ENCODE assay signal across 23 cellular contexts in genomic region chr7:3033136-3033535, GRCh38. TPM values are rescaled to one million over a fixed set of nuclear protein-coding genes. Genes with fewer than 3 reads are reported as not detected.
DNase-seq lines count a peak whose midpoint lies in the region; ATAC-seq and TF ChIP-seq lines count a peak whose summit lies in the region.
"Had no signal": no experiment of that assay in that cellular context is flagged by ENCODE, and none has a peak within 500 bp of the region (broad histone marks: within the 10 kb centered on the region; RNA-seq: fewer than 3 reads in every experiment).

No MANE protein-coding gene starts in this region.

- no peak overlapping the region for H3K14ac ChIP-seq in H9 (ENCODE audit: insufficient read depth, low read length)

- no peaks in the 10 kb centered on the region for H4K20me1 ChIP-seq in H9 (ENCODE audit: control insufficient read depth, insufficient read depth, insufficient read length)
- H4K20me1 ChIP-seq in smooth muscle cell (ENCODE audit: low read depth), result no peaks in the 10 kb centered on the region

- intact Hi-C loops in activated CD4-positive, alpha-beta T cell treated with anti-CD3 and anti-CD28 coated beads for 36 hours (cut with DNase I, micrococcal nuclease), result no loop called here
- intact Hi-C loops in activated T-helper 2 cell treated with anti-CD3 and anti-CD28 coated beads, Interferon-gamma antibody, Interleukin-2, Interleukin-4, amounts not matched to agents 10 μg/mL and 5 μg/mL and 100 μg/mL, durations not matched to agents 14 hours and 24 hours and 36 hours (cut with micrococcal nuclease), result no loop called here

- POLR2A ChIA-PET in activated CD4-positive, alpha-beta T cell treated with anti-CD3 and anti-CD28 coated beads for 36 hours (lab: Charles Lee), result no interaction called here

- WGBS in H9 (ENCODE audit: extremely low coverage, insufficient read length, low lambda C conversion rate), result no CpG with 5 or more reads among the region's 7 CpGs
- WGBS in smooth muscle cell (ENCODE audit: low lambda C conversion rate), result 89% methylated on average over 7 of the region's 7 CpGs

- no peaks in the 10 kb centered on the region; the same call in 1 of the 2 replicates for H3K4me1 ChIP-seq in H9 (ENCODE audit: insufficient read depth, low read length)
- peaks cover 10% of the 10 kb centered on the region for H3K4me1 ChIP-seq in smooth muscle cell (ENCODE audit: low read depth)
- H3K4me1 ChIP-seq: gastrocnemius medialis, lower lobe of right lung had no signal

- no peak overlapping the region for H2BK12ac ChIP-seq in H9 (ENCODE audit: insufficient read length, low read depth, low read length)

- peak overlapping the region; percentile 48 for H3K27ac Mint-ChIP-seq in activated CD4-positive, alpha-beta T cell treated with anti-CD3 and anti-CD28 coated beads for 36 hours
- H3K27ac Mint-ChIP-seq in H9 (peak overlapping the region in 2 of 3 experiments; percentile 10 to 11; a peak in 4 of 7 replicates), naive B cell (peak overlapping the region in 5 of 6 donors; percentile 52 to 95 (median 78))
- peak overlapping the region; percentile 5 for H3K27ac Mint-ChIP-seq in activated T-helper 2 cell treated with anti-CD3 and anti-CD28 coated beads, Interferon-gamma antibody, Interleukin-2, Interleukin-4, amounts not matched to agents 10 μg/mL and 5 μg/mL and 100 μg/mL, durations not matched to agents 14 hours and 24 hours and 36 hours

- no peaks in the 10 kb centered on the region; the same call in 1 of the 2 replicates for H3K79me2 ChIP-seq in H9 (ENCODE audit: insufficient read depth, low read length)
- no peaks in the 10 kb centered on the region for H3K79me2 ChIP-seq in smooth muscle cell (ENCODE audit: low read depth)

- ATAC-seq in activated CD4-positive, alpha-beta T cell treated with anti-CD3 and anti-CD28 coated beads for 36 hours, result no peak
- ATAC-seq in naive B cell (ENCODE audit: low read depth in 2 of 2), result no peak
- ATAC-seq in GM18505 (IDR thresholded peaks at IDR 0.05; ENCODE audit: unreplicated experiment), result no peak
- ATAC-seq: gastrocnemius medialis, lower lobe of right lung had no signal

- no peak overlapping the region for H3K27ac ChIP-seq in H9 (ENCODE audit: insufficient read length, low read depth, low read length)
- no peak overlapping the region for H3K27ac ChIP-seq in smooth muscle cell (ENCODE audit: low read depth)
- H3K27ac ChIP-seq: esophagus squamous epithelium, gastrocnemius medialis, HL-60, lower lobe of right lung had no signal

- no peak overlapping the region for H2BK5ac ChIP-seq in H9 (ENCODE audit: insufficient read length, low read length)

- no peak overlapping the region for H3K18ac ChIP-seq in H9 (ENCODE audit: insufficient read length, low read depth, low read length)

- H2AFZ ChIP-seq in H9 (ENCODE audit: low read length), result no peak overlapping the region
- H2AFZ ChIP-seq in smooth muscle cell (ENCODE audit: low read depth), result no peak overlapping the region

- H3T11ph ChIP-seq in H9 (ENCODE audit: low read length), result no peak overlapping the region

- H3K4me2 ChIP-seq in H9 (ENCODE audit: insufficient read depth, insufficient read length, low read length), result no peak overlapping the region
- H3K4me2 ChIP-seq in smooth muscle cell, result no peak overlapping the region

- no peak overlapping the region for H3K23ac ChIP-seq in H9 (ENCODE audit: insufficient read length, low read depth, low read length)

- no peaks in the 10 kb centered on the region for H3K23me2 ChIP-seq in H9 (ENCODE audit: insufficient read length, low read depth, low read length, poor library complexity, severe bottlenecking)

- H3K4me1 Mint-ChIP-seq in activated CD4-positive, alpha-beta T cell treated with anti-CD3 and anti-CD28 coated beads for 36 hours, result peaks cover 57% of the 10 kb centered on the region
- H3K4me1 Mint-ChIP-seq in H9, result peaks cover 20 to 30% of the 10 kb centered on the region in 2 experiments
- H3K4me1 Mint-ChIP-seq in activated T-helper 2 cell treated with anti-CD3 and anti-CD28 coated beads, Interferon-gamma antibody, Interleukin-2, Interleukin-4, amounts not matched to agents 10 μg/mL and 5 μg/mL and 100 μg/mL, durations not matched to agents 14 hours and 24 hours and 36 hours (ENCODE audit: low read depth), result peaks cover 16% of the 10 kb centered on the region
- H3K4me1 Mint-ChIP-seq in naive B cell, result peaks cover 43 to 79% (median 59%) of the 10 kb centered on the region in 3 donors

- H3K4ac ChIP-seq in H9 (ENCODE audit: low read depth, low read length), result no peak overlapping the region

- H3K27me3 Mint-ChIP-seq in activated CD4-positive, alpha-beta T cell treated with anti-CD3 and anti-CD28 coated beads for 36 hours, result no peaks in the 10 kb centered on the region
- H3K27me3 Mint-ChIP-seq in H9 (ENCODE audit: low read depth), result no peaks in the 10 kb centered on the region
- H3K27me3 Mint-ChIP-seq in activated T-helper 2 cell treated with anti-CD3 and anti-CD28 coated beads, Interferon-gamma antibody, Interleukin-2, Interleukin-4, amounts not matched to agents 10 μg/mL and 5 μg/mL and 100 μg/mL, durations not matched to agents 14 hours and 24 hours and 36 hours (ENCODE audit: low read depth), result no peaks in the 10 kb centered on the region
- no peaks in the 10 kb centered on the region for H3K27me3 Mint-ChIP-seq in naive B cell

- H4K91ac ChIP-seq in H9 (ENCODE audit: insufficient read length, low read depth, low read length), result no peak overlapping the region

- no peaks in the 10 kb centered on the region for H3K9me3 Mint-ChIP-seq in activated CD4-positive, alpha-beta T cell treated with anti-CD3 and anti-CD28 coated beads for 36 hours (ENCODE audit: low read depth)
- H3K9me3 Mint-ChIP-seq in H9, result no peaks in the 10 kb centered on the region; a peak in 1 of 5 replicates
- no peaks in the 10 kb centered on the region for H3K9me3 Mint-ChIP-seq in activated T-helper 2 cell treated with anti-CD3 and anti-CD28 coated beads, Interferon-gamma antibody, Interleukin-2, Interleukin-4, amounts not matched to agents 10 μg/mL and 5 μg/mL and 100 μg/mL, durations not matched to agents 14 hours and 24 hours and 36 hours
- H3K9me3 Mint-ChIP-seq in naive B cell, result peaks cover 0 to 1% (median 0%) of the 10 kb centered on the region in 7 donors

- H3K9ac ChIP-seq in H9 (ENCODE audit: extremely low read depth, insufficient read length, low read length), result no peak overlapping the region
- H3K9ac ChIP-seq in smooth muscle cell (ENCODE audit: low read depth), result no peak overlapping the region

- no peaks in the 10 kb centered on the region for H3K79me1 ChIP-seq in H9 (ENCODE audit: insufficient read depth, low read depth, low read length, poor library complexity, severe bottlenecking)

- no peak for DNase-seq in activated CD4-positive, alpha-beta T cell treated with anti-CD3 and anti-CD28 coated beads for 36 hours
- DNase-seq in activated CD4-positive, alpha-beta T cell treated with anti-CD3 and anti-CD28 coated beads, Interleukin-2, amount 50 U/mL, for 48 hours, result no peak
- DNase-seq in H9, result no peak
- DNase-seq in activated T-helper 2 cell treated with anti-CD3 and anti-CD28 coated beads, Interferon-gamma antibody, Interleukin-2, Interleukin-4, amounts not matched to agents 10 μg/mL and 5 μg/mL and 100 μg/mL, durations not matched to agents 14 hours and 24 hours and 36 hours (ENCODE audit: low spot score), result no peak
- no peak for DNase-seq in naive B cell
- DNase-seq in activated effector memory CD4-positive, alpha-beta T cell treated with anti-CD3 and anti-CD28 coated beads, Interleukin-2, amount 50 U/mL, for 16 hours, result no peak
- DNase-seq in smooth muscle cell (lab: John Stamatoyannopoulos, UW; ENCODE audit: unreplicated experiment), result no peak
- DNase-seq: activated CD4-positive, alpha-beta T cell treated with anti-CD3 and anti-CD28 coated beads, Interleukin-2, amount 50 U/mL, for 4 hours; effector CD8-positive, alpha-beta T cell; esophagus squamous epithelium; gastrocnemius medialis; hippocampal formation; lower lobe of right lung; NCI-H1105 treated with DMSO at 0.1 percent for 48 hours; NCI-H2081 treated with DMSO at 0.1 percent for 48 hours; NCI-H526; stimulated activated CD4-positive, alpha-beta T cell treated with anti-CD3 and anti-CD28 coated beads, Interleukin-4, amount 100 ng/mL, for 24 hours; trophoblast cell had no signal

- no peak overlapping the region for H4K5ac ChIP-seq in H9 (ENCODE audit: insufficient read length, low read depth, low read length)

- no peak overlapping the region for H3K4me3 ChIP-seq in smooth muscle cell
- H3K4me3 ChIP-seq: esophagus squamous epithelium, gastrocnemius medialis, lower lobe of right lung had no signal

- no peaks in the 10 kb centered on the region for H3K27me3 ChIP-seq in H9 (ENCODE audit: insufficient read depth, low read length)
- H3K27me3 ChIP-seq in smooth muscle cell (ENCODE audit: low read depth), result no peaks in the 10 kb centered on the region

- CTCF ChIA-PET in activated CD4-positive, alpha-beta T cell treated with anti-CD3 and anti-CD28 coated beads for 36 hours (lab: Charles Lee), result no interaction called here

- no peak overlapping the region for H3K56ac ChIP-seq in H9 (ENCODE audit: insufficient read length, low read depth, low read length)

- H2BK15ac ChIP-seq in H9 (ENCODE audit: low read depth, low read length), result no peak overlapping the region

- H3K36me3 Mint-ChIP-seq in activated CD4-positive, alpha-beta T cell treated with anti-CD3 and anti-CD28 coated beads for 36 hours (ENCODE audit: low read depth), result peaks cover 48% of the 10 kb centered on the region
- H3K36me3 Mint-ChIP-seq in H9 (ENCODE audit: insufficient read depth in 1 of 3, low read depth in 3 of 3) (peaks cover 0 to 9% (median 5%) of the 10 kb centered on the region in 3 experiments; a peak in 4 of 7 replicates), naive B cell (peaks cover 13 to 27% of the 10 kb centered on the region in 2 donors)
- peaks cover 59% of the 10 kb centered on the region for H3K36me3 Mint-ChIP-seq in activated T-helper 2 cell treated with anti-CD3 and anti-CD28 coated beads, Interferon-gamma antibody, Interleukin-2, Interleukin-4, amounts not matched to agents 10 μg/mL and 5 μg/mL and 100 μg/mL, durations not matched to agents 14 hours and 24 hours and 36 hours (ENCODE audit: low read depth)

- no peak overlapping the region for H2BK120ac ChIP-seq in H9 (ENCODE audit: low read depth, low read length, poor library complexity, severe bottlenecking)

- no peak overlapping the region for H4K8ac ChIP-seq in H9 (replicated peaks; ENCODE audit: insufficient read length, low read depth, low read length)

- no peak overlapping the region for H2AK5ac ChIP-seq in H9 (ENCODE audit: insufficient read length, low read length)

- no peak for TF ChIP-seq POLR2A in GM18505 (IDR thresholded peaks at IDR 0.05; ENCODE audit: borderline replicate concordance, extremely low read depth, insufficient read depth, insufficient read length)

- no peak overlapping the region for H2BK20ac ChIP-seq in H9 (ENCODE audit: low read depth, low read length, poor library complexity, severe bottlenecking)

- no peaks in the 10 kb centered on the region for H3F3A ChIP-seq in smooth muscle cell (ENCODE audit: low read depth)

- H3K4me3 Mint-ChIP-seq in activated CD4-positive, alpha-beta T cell treated with anti-CD3 and anti-CD28 coated beads for 36 hours, result no peak overlapping the region
- H3K4me3 Mint-ChIP-seq in H9, result no peak overlapping the region
- H3K4me3 Mint-ChIP-seq in activated T-helper 2 cell treated with anti-CD3 and anti-CD28 coated beads, Interferon-gamma antibody, Interleukin-2, Interleukin-4, amounts not matched to agents 10 μg/mL and 5 μg/mL and 100 μg/mL, durations not matched to agents 14 hours and 24 hours and 36 hours (ENCODE audit: low read depth), result no peak overlapping the region
- H3K4me3 Mint-ChIP-seq in naive B cell, result peak overlapping the region in 1 of 8 donors; percentile 54

- H3K9me3 ChIP-seq in H9 (ENCODE audit: control insufficient read depth, low read depth, low read length) (no peaks in the 10 kb centered on the region), smooth muscle cell (replicated peaks; ENCODE audit: low read depth) (no peaks in the 10 kb centered on the region)
- H3K9me3 ChIP-seq: esophagus squamous epithelium, gastrocnemius medialis, lower lobe of right lung had no signal

- no peaks in the 10 kb centered on the region for H3K36me3 ChIP-seq in smooth muscle cell (ENCODE audit: low read depth)
- H3K36me3 ChIP-seq: esophagus squamous epithelium, gastrocnemius medialis, lower lobe of right lung had no signal

- TF ChIP-seq CTCF in H9 (conservative IDR thresholded peaks at IDR 0.05), result no peak
- no peak for TF ChIP-seq CTCF in smooth muscle cell (IDR thresholded peaks at IDR 0.05; ENCODE audit: borderline replicate concordance, insufficient read depth, poor library complexity, severe bottlenecking)

RNA-seq across cellular contexts. Expression of gene CARD11, which starts 10.5 kb away (rescaled TPM):
- 100 to 1,000 TPM; 108 to 118 TPM for total RNA-seq in activated CD4-positive, alpha-beta T cell treated with anti-CD3 and anti-CD28 coated beads for 36 hours
- total RNA-seq in H9 (2021) (20.0 and 22.3 TPM in 2 replicates), smooth muscle cell (0.45 and 2.4 TPM in 2 replicates)
- total RNA-seq in activated T-helper 2 cell treated with anti-CD3 and anti-CD28 coated beads, Interferon-gamma antibody, Interleukin-2, Interleukin-4, amounts not matched to agents 10 μg/mL and 5 μg/mL and 100 μg/mL, durations not matched to agents 14 hours and 24 hours and 36 hours, result 72.8 and 74.1 TPM in 2 replicates
- polyA plus RNA-seq in naive B cell (ENCODE audit: low read depth in 6 of 6) (10 to 100 TPM in 5 of 6 donors, 1 to 10 TPM in 1; 9.4 to 55.3 (median 17.5) TPM), smooth muscle cell (1.3 and 2.8 TPM in 2 replicates)
- total RNA-seq: osteoblast, RPMI7951, SK-MEL-5 had no signal

Comparison
In these comparisons a context has a peak if more than half of its experiments do, and no peak if none do; other contexts are left out.
1. H3K27ac Mint-ChIP-seq: peak in every context shown above with its lines; median percentile 78 in naive B cell; 48 in activated CD4-positive, alpha-beta T cell treated with anti-CD3 and anti-CD28 coated beads for 36 hours; 10 in H9; 5 in activated T-helper 2 cell treated with anti-CD3 and anti-CD28 coated beads, Interferon-gamma antibody, Interleukin-2, Interleukin-4, amounts not matched to agents 10 μg/mL and 5 μg/mL and 100 μg/mL, durations not matched to agents 14 hours and 24 hours and 36 hours.